Comparison of ENCODE assay signal across 13 cellular contexts in the genomic region with DNA sequence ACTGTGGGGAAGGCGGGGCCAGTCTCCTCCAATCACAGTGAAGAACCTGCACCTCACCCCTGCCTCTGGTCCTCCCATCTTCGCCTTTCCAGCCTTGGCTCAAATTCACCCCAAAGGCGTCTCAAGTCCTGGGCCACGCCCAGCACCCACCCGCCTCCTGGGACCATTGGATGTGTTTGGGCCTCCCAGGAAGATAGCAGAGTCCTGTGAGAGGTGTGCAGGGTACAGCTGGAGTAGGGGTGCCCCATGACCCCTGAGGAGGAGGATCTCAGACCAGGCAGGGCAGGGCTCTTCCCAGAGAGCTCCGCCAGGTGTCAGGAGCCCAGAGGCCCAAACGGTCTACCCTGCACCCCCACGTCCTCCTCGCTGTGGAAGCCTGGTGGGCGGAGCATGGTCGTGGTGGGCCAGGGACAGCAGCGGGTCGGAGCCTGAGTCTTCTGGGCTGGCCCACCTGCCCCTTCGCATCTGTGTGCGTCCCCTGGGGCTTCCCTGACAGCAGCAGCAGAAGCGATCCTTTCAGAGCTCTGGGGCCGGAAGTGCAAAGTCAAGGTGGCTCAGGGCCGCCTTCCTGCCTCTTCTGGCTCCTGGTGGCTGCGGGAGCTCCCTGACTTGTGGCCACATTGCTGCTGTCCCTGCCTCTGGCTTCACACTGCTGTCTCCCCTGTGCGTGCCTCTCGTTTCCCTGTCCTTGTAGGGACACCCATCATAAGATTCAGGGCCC. TPM values are rescaled to one million over a fixed set of nuclear protein-coding genes. Genes with fewer than 3 reads are reported as not detected.
DNase-seq lines count a peak whose midpoint lies in the region; ATAC-seq and TF ChIP-seq lines count a peak whose summit lies in the region.
"Had no signal": no experiment of that assay in that cellular context is flagged by ENCODE, and none has a peak within 500 bp of the region (broad histone marks: within the 10 kb centered on the region; RNA-seq: fewer than 3 reads in every experiment).

No MANE protein-coding gene starts in this region.

- no peak for TF ChIP-seq EP300 in tibial nerve (IDR thresholded peaks at IDR 0.05)

- H3K4me3 Mint-ChIP-seq in CD14-positive monocyte = no peak overlapping the region
- H3K4me3 Mint-ChIP-seq in activated B cell treated with CpG ODN at 0.5 μM for 24 hours = no peak overlapping the region
- H3K4me3 Mint-ChIP-seq in glutamatergic neuron (ENCODE audit: unreplicated experiment) = no peak overlapping the region
- H3K4me3 Mint-ChIP-seq: brain; T-helper 1 cell treated with Interleukin-12 subunit alpha and Interleukin-12 subunit beta and Interleukin-4 antibody, amounts not matched to agents 30 μg/mL and 1 μg/mL, for 36 hours had no signal

- H3K27ac Mint-ChIP-seq in CD14-positive monocyte (no peak overlapping the region), activated B cell treated with CpG ODN at 0.5 μM for 24 hours (peak overlapping the region; percentile 28), glutamatergic neuron (ENCODE audit: unreplicated experiment) (no peak overlapping the region)
- H3K27ac Mint-ChIP-seq: brain; T-helper 1 cell treated with Interleukin-12 subunit alpha and Interleukin-12 subunit beta and Interleukin-4 antibody, amounts not matched to agents 30 μg/mL and 1 μg/mL, for 36 hours had no signal

- no peaks in the 10 kb centered on the region for H3K27me3 ChIP-seq in tibial nerve

- H3K36me3 Mint-ChIP-seq in CD14-positive monocyte = no peaks in the 10 kb centered on the region
- no peaks in the 10 kb centered on the region for H3K36me3 Mint-ChIP-seq in activated B cell treated with CpG ODN at 0.5 μM for 24 hours (ENCODE audit: low read depth)
- H3K36me3 Mint-ChIP-seq in glutamatergic neuron (ENCODE audit: unreplicated experiment) = peaks cover 6% of the 10 kb centered on the region
- H3K36me3 Mint-ChIP-seq: brain had no signal

- H3K4me1 ChIP-seq in tibial nerve = no peaks in the 10 kb centered on the region
- H3K4me1 ChIP-seq: HAP-1 had no signal

- H3K9me3 Mint-ChIP-seq in CD14-positive monocyte (peaks cover 0 to 10% (median 6%) of the 10 kb centered on the region in 7 donors), activated B cell treated with CpG ODN at 0.5 μM for 24 hours (peaks cover 7% of the 10 kb centered on the region), glutamatergic neuron (ENCODE audit: unreplicated experiment) (peaks cover 6% of the 10 kb centered on the region)
- H3K9me3 Mint-ChIP-seq: T-helper 1 cell treated with Interleukin-12 subunit alpha and Interleukin-12 subunit beta and Interleukin-4 antibody, amounts not matched to agents 30 μg/mL and 1 μg/mL, for 36 hours had no signal

- no peak for TF ChIP-seq POLR2A in tibial nerve (IDR thresholded peaks at IDR 0.05)

- TF ChIP-seq CTCF in CD14-positive monocyte (IDR thresholded peaks at IDR 0.05) (no peak), GM12865 (IDR thresholded peaks at IDR 0.05; ENCODE audit: insufficient read depth, low read depth, low read length, missing control alignments) (no peak), activated B cell treated with CpG ODN at 0.5 μM for 24 hours (IDR thresholded peaks at IDR 0.05) (no peak), glutamatergic neuron (IDR thresholded peaks at IDR 0.05; ENCODE audit: partially characterized antibody, unreplicated experiment) (no peak), tibial nerve (IDR thresholded peaks at IDR 0.05) (no peak)

- peak; percentile 41 for DNase-seq in CD14-positive monocyte (ENCODE audit: low spot score)
- peak; percentile 9 for DNase-seq in GM12865 (ENCODE audit: low read depth)
- peak; percentile 29 for DNase-seq in activated B cell treated with CpG ODN at 0.5 μM for 24 hours
- peak; percentile 40 for DNase-seq in glutamatergic neuron
- no peak for DNase-seq in LoVo (ENCODE audit: low spot score)
- DNase-seq in cortex of kidney (lab: John Stamatoyannopoulos, UW) = no peak
- DNase-seq in tibial nerve (ENCODE audit: low spot score in 2 of 2) = no peak
- DNase-seq: mesenchymal stem cell, NCI-H187 had no signal

- no peak overlapping the region for H3K4me3 ChIP-seq in GM12865 (ENCODE audit: low read depth, low read length)
- no peak overlapping the region for H3K4me3 ChIP-seq in tibial nerve
- H3K4me3 ChIP-seq: HAP-1 had no signal

- H3K4me1 Mint-ChIP-seq in CD14-positive monocyte (peaks cover 3% of the 10 kb centered on the region), activated B cell treated with CpG ODN at 0.5 μM for 24 hours (peaks cover 13% of the 10 kb centered on the region), glutamatergic neuron (ENCODE audit: low read depth, unreplicated experiment) (peaks cover 5% of the 10 kb centered on the region)
- H3K4me1 Mint-ChIP-seq: brain had no signal

- peak; percentile 89 for ATAC-seq in activated B cell treated with CpG ODN at 0.5 μM for 24 hours (ENCODE audit: low read depth)
- ATAC-seq in HG03025 (IDR thresholded peaks at IDR 0.05; ENCODE audit: low FRiP score, unreplicated experiment) = no peak

- intact Hi-C loops in CD14-positive monocyte (cut with micrococcal nuclease) (no loop called here), activated B cell treated with CpG ODN at 0.5 μM for 24 hours (cut with micrococcal nuclease) (no loop called here)

- H3K27me3 Mint-ChIP-seq in CD14-positive monocyte (ENCODE audit: low read depth in 3 of 3) (peaks cover 2 to 10% (median 6%) of the 10 kb centered on the region in 3 donors), activated B cell treated with CpG ODN at 0.5 μM for 24 hours (no peaks in the 10 kb centered on the region), glutamatergic neuron (ENCODE audit: unreplicated experiment) (peaks cover 12% of the 10 kb centered on the region)
- H3K27me3 Mint-ChIP-seq: brain had no signal

- 66 to 85% methylated on average over 21 of the region's 21 CpGs for WGBS in tibial nerve, 2 donors

- no peaks in the 10 kb centered on the region for H3K36me3 ChIP-seq in tibial nerve
- H3K36me3 ChIP-seq: HAP-1 had no signal

- peaks cover 0 to 9% (median 0%) of the 10 kb centered on the region in 4 donors for H3K9me3 ChIP-seq in tibial nerve
- H3K9me3 ChIP-seq: HAP-1 had no signal

- POLR2A ChIA-PET in activated B cell treated with CpG ODN at 0.5 μM for 24 hours (lab: Charles Lee) = no interaction called here

- CTCF ChIA-PET in activated B cell treated with CpG ODN at 0.5 μM for 24 hours (lab: Charles Lee) = no interaction called here

- no peak overlapping the region for H3K27ac ChIP-seq in tibial nerve

RNA-seq across cellular contexts. Expression of a gene that starts 34.9 kb away (rescaled TPM):
- under 1 TPM; 0.02 to 0.10 TPM for polyA plus RNA-seq in CD14-positive monocyte
- total RNA-seq in activated B cell treated with CpG ODN at 0.5 μM for 24 hours (3.9 and 4.2 TPM in 2 replicates), glutamatergic neuron (ENCODE audit: unreplicated experiment) (0.56 TPM), tibial nerve (1 to 10 TPM in 3 of 4 donors, under 1 TPM in 1; 0.87 to 1.8 (median 1.1) TPM)

Comparison
In these comparisons a context has a peak if more than half of its experiments do, and no peak if none do; other contexts are left out.
1. DNase-seq: peak in CD14-positive monocyte (single experiment), GM12865 (single experiment), activated B cell treated with CpG ODN at 0.5 μM for 24 hours (single experiment) and glutamatergic neuron (single experiment); none in LoVo (single experiment), cortex of kidney (single experiment) and tibial nerve (0 of 2).